14 cellular contexts compared by ENCODE assay signal in genomic region chr2:160007111-160007510, GRCh38. TPM values are rescaled to one million over a fixed set of nuclear protein-coding genes. Genes with fewer than 3 reads are reported as not detected.
"Had no signal": no experiment of that assay in that cellular context is flagged by ENCODE, and none has a peak within 500 bp of the region (broad histone marks: within the 10 kb centered on the region; RNA-seq: fewer than 3 reads in every experiment).

No MANE protein-coding gene starts in this region.

- H3K4me3 ChIP-seq: colonic mucosa, esophagus squamous epithelium, gastroesophageal sphincter, mucosa of descending colon, suprapubic skin, tibial artery had no signal

- H3K9me3 ChIP-seq: colonic mucosa, esophagus squamous epithelium, gastroesophageal sphincter, mucosa of descending colon, suprapubic skin, tibial artery had no signal

- H3K27ac ChIP-seq: colonic mucosa, esophagus squamous epithelium, gastroesophageal sphincter, suprapubic skin had no signal

- H3K4me1 Mint-ChIP-seq: naive thymus-derived CD8-positive, alpha-beta T cell had no signal

- H3K4me1 ChIP-seq: colonic mucosa, esophagus squamous epithelium, suprapubic skin had no signal

- ATAC-seq: gastroesophageal sphincter; mucosa of descending colon; naive thymus-derived CD8-positive, alpha-beta T cell had no signal

- H3K27ac Mint-ChIP-seq: naive thymus-derived CD8-positive, alpha-beta T cell had no signal

- H3K36me3 ChIP-seq: colonic mucosa had no signal

- H3K9me3 Mint-ChIP-seq: naive thymus-derived CD8-positive, alpha-beta T cell had no signal

- DNase-seq: colonic mucosa; dermis blood vessel endothelial cell; esophagus squamous epithelium; foreskin fibroblast; glutamatergic neuron; mammary epithelial cell; mucosa of descending colon; naive thymus-derived CD8-positive, alpha-beta T cell; small intestine; stimulated activated CD4-positive, alpha-beta T cell treated with anti-CD3 and anti-CD28 coated beads, Interleukin-12 subunit alpha, Interleukin-12 subunit beta, amount 100 ng/mL, for 4 hours; stimulated activated naive CD4-positive, alpha-beta T cell treated with Interleukin-2 at 50 U/mL for 16 hours; tibial artery had no signal

- H3K36me3 Mint-ChIP-seq: naive thymus-derived CD8-positive, alpha-beta T cell had no signal

- FAIRE-seq: small intestine had no signal

- H3K4me3 Mint-ChIP-seq: naive thymus-derived CD8-positive, alpha-beta T cell had no signal

- H3K27me3 ChIP-seq: colonic mucosa, esophagus squamous epithelium, gastroesophageal sphincter, suprapubic skin, tibial artery had no signal

RNA-seq across cellular contexts. Expression of gene PLA2R1, which starts 55.3 kb away (rescaled TPM):
- total RNA-seq: naive thymus-derived CD8-positive, alpha-beta T cell had no signal
